ENCODE assay signal across 1 cellular context in the genomic region with DNA sequence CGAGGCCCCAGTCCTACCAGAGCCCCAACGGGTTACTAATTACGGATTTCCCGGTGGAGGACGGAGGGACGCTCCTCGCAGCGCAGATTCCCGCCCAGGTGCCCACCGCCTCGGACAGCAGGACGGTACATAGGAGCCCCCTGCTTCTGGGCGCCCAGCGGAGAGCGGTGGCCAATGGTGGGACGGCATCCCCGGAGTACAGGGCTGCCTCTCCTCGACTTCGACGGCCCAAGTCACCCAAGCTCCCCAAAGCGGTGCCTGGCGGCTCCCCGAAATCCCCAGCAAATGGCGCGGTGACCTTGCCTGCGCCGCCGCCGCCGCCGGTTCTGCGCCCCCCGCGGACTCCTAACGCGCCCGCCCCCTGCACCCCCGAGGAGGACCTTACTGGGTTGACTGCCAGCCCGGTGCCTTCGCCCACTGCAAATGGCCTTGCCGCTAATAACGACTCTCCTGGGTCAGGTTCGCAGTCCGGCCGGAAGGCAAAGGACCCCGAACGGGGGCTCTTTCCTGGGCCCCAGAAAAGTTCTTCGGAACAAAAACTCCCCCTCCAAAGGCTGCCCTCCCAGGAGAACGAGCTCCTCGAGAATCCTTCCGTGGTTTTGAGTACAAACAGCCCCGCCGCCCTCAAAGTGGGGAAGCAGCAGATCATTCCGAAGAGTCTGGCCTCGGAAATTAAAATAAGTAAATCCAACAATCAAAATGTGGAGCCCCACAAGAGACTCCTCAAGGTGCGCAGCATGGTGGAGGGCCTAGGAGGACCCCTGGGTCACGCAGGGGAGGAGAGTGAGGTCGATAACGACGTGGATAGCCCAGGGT.
TF ChIP-seq lines count a peak whose summit lies in the region.

No MANE protein-coding gene starts in this region.

TF ChIP-seq in HEK293, 187 proteins besides CTCF, POLR2A, EP300 and RAD21 (continued from another document and continues in another):
- TF ChIP-seq, protein P1, sequence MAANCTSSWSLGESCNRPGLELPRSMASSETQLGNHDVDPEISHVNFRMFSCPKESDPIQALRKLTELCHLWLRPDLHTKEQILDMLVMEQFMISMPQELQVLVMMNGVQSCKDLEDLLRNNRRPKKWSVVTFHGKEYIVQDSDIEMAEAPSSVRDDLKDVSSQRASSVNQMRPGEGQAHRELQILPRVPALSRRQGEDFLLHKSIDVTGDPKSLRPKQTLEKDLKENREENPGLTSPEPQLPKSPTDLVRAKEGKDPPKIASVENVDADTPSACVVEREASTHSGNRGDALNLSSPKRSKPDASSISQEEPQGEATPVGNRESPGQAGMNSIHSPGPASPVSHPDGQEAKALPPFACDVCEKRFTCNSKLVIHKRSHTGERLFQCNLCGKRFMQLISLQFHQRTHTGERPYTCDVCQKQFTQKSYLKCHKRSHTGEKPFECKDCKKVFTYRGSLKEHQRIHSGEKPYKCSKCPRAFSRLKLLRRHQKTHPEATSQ (tag by site-specific recombination; IDR thresholded peaks at IDR 0.05) = no peak
- peak; percentile 89 for TF ChIP-seq ZNF335 (tag by site-specific recombination; conservative IDR thresholded peaks at IDR 0.05)
- TF ChIP-seq ZBTB20 (tag by site-specific recombination; IDR thresholded peaks at IDR 0.05) = peak; percentile 69; the same call in 1 of the 2 replicates
- TF ChIP-seq, protein P2, sequence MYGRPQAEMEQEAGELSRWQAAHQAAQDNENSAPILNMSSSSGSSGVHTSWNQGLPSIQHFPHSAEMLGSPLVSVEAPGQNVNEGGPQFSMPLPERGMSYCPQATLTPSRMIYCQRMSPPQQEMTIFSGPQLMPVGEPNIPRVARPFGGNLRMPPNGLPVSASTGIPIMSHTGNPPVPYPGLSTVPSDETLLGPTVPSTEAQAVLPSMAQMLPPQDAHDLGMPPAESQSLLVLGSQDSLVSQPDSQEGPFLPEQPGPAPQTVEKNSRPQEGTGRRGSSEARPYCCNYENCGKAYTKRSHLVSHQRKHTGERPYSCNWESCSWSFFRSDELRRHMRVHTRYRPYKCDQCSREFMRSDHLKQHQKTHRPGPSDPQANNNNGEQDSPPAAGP (tag by site-specific recombination; IDR thresholded peaks at IDR 0.05) = no peak
- TF ChIP-seq ZNF530 (tag by site-specific recombination; IDR thresholded peaks at IDR 0.05; ENCODE audit: low read depth) = no peak
- TF ChIP-seq, protein P3, sequence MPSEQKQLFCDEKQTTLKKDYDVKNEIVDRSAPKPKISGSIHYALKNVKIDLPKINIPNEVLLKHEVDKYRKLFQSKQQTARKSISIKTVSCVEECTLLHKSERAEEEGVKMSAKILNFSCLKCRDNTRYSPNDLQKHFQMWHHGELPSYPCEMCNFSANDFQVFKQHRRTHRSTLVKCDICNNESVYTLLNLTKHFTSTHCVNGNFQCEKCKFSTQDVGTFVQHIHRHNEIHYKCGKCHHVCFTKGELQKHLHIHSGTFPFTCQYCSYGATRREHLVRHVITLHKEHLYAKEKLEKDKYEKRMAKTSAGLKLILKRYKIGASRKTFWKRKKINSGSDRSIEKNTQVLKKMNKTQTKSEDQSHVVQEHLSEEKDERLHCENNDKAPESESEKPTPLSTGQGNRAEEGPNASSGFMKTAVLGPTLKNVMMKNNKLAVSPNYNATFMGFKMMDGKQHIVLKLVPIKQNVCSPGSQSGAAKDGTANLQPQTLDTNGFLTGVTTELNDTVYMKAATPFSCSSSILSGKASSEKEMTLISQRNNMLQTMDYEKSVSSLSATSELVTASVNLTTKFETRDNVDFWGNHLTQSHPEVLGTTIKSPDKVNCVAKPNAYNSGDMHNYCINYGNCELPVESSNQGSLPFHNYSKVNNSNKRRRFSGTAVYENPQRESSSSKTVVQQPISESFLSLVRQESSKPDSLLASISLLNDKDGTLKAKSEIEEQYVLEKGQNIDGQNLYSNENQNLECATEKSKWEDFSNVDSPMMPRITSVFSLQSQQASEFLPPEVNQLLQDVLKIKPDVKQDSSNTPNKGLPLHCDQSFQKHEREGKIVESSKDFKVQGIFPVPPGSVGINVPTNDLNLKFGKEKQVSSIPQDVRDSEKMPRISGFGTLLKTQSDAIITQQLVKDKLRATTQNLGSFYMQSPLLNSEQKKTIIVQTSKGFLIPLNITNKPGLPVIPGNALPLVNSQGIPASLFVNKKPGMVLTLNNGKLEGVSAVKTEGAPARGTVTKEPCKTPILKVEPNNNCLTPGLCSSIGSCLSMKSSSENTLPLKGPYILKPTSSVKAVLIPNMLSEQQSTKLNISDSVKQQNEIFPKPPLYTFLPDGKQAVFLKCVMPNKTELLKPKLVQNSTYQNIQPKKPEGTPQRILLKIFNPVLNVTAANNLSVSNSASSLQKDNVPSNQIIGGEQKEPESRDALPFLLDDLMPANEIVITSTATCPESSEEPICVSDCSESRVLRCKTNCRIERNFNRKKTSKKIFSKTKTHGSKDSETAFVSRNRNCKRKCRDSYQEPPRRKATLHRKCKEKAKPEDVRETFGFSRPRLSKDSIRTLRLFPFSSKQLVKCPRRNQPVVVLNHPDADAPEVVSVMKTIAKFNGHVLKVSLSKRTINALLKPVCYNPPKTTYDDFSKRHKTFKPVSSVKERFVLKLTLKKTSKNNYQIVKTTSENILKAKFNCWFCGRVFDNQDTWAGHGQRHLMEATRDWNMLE (tag by site-specific recombination; conservative IDR thresholded peaks at IDR 0.05; ENCODE audit: low read depth) = no peak
- TF ChIP-seq ZNF843 (tag by site-specific recombination; IDR thresholded peaks at IDR 0.05) = no peak
- TF ChIP-seq TRIM28 (IDR thresholded peaks at IDR 0.05; ENCODE audit: borderline replicate concordance, low read length) = no peak
- TF ChIP-seq, protein P4, sequence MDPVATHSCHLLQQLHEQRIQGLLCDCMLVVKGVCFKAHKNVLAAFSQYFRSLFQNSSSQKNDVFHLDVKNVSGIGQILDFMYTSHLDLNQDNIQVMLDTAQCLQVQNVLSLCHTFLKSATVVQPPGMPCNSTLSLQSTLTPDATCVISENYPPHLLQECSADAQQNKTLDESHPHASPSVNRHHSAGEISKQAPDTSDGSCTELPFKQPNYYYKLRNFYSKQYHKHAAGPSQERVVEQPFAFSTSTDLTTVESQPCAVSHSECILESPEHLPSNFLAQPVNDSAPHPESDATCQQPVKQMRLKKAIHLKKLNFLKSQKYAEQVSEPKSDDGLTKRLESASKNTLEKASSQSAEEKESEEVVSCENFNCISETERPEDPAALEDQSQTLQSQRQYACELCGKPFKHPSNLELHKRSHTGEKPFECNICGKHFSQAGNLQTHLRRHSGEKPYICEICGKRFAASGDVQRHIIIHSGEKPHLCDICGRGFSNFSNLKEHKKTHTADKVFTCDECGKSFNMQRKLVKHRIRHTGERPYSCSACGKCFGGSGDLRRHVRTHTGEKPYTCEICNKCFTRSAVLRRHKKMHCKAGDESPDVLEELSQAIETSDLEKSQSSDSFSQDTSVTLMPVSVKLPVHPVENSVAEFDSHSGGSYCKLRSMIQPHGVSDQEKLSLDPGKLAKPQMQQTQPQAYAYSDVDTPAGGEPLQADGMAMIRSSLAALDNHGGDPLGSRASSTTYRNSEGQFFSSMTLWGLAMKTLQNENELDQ (tag by site-specific recombination; IDR thresholded peaks at IDR 0.05; ENCODE audit: low read depth) = no peak
- TF ChIP-seq, protein P5, sequence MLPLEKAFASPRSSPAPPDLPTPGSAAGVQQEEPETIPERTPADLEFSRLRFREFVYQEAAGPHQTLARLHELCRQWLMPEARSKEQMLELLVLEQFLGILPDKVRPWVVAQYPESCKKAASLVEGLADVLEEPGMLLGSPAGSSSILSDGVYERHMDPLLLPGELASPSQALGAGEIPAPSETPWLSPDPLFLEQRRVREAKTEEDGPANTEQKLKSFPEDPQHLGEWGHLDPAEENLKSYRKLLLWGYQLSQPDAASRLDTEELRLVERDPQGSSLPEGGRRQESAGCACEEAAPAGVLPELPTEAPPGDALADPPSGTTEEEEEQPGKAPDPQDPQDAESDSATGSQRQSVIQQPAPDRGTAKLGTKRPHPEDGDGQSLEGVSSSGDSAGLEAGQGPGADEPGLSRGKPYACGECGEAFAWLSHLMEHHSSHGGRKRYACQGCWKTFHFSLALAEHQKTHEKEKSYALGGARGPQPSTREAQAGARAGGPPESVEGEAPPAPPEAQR (tag by site-specific recombination; IDR thresholded peaks at IDR 0.05) = no peak
- TF ChIP-seq TCF7L2 (IDR thresholded peaks at IDR 0.05; ENCODE audit: borderline replicate concordance, low read depth, low read length) = no peak
- TF ChIP-seq, protein P6, sequence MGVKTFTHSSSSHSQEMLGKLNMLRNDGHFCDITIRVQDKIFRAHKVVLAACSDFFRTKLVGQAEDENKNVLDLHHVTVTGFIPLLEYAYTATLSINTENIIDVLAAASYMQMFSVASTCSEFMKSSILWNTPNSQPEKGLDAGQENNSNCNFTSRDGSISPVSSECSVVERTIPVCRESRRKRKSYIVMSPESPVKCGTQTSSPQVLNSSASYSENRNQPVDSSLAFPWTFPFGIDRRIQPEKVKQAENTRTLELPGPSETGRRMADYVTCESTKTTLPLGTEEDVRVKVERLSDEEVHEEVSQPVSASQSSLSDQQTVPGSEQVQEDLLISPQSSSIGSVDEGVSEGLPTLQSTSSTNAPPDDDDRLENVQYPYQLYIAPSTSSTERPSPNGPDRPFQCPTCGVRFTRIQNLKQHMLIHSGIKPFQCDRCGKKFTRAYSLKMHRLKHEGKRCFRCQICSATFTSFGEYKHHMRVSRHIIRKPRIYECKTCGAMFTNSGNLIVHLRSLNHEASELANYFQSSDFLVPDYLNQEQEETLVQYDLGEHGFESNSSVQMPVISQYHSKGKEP (tag by site-specific recombination; IDR thresholded peaks at IDR 0.05) = no peak
- TF ChIP-seq YY1 (tag by site-specific recombination; IDR thresholded peaks at IDR 0.05) = no peak
- peak; percentile 49; the same call in 1 of the 2 replicates for TF ChIP-seq SP2 (tag by site-specific recombination; IDR thresholded peaks at IDR 0.05)
- TF ChIP-seq ZBTB21 (tag by site-specific recombination; IDR thresholded peaks at IDR 0.05) = no peak
- TF ChIP-seq, protein P7, sequence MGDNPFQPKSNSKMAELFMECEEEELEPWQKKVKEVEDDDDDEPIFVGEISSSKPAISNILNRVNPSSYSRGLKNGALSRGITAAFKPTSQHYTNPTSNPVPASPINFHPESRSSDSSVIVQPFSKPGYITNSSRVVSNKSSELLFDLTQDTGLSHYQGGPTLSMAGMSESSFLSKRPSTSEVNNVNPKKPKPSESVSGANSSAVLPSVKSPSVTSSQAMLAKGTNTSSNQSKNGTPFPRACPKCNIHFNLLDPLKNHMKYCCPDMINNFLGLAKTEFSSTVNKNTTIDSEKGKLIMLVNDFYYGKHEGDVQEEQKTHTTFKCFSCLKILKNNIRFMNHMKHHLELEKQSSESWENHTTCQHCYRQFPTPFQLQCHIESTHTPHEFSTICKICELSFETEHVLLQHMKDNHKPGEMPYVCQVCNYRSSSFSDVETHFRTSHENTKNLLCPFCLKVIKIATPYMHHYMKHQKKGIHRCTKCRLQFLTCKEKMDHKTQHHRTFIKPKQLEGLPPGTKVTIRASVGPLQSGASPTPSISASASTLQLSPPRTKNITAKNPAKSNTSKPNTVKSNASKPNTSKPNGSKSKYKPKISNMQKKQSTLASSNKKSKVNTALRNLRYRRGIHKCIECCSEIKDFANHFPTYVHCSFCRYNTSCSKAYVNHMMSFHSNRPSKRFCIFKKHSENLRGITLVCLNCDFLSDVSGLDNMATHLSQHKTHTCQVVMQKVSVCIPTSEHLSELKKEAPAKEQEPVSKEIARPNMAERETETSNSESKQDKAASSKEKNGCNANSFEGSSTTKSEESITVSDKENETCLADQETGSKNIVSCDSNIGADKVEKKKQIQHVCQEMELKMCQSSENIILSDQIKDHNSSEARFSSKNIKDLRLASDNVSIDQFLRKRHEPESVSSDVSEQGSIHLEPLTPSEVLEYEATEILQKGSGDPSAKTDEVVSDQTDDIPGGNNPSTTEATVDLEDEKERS (tag by site-specific recombination; IDR thresholded peaks at IDR 0.05) = no peak
- TF ChIP-seq, protein P8, sequence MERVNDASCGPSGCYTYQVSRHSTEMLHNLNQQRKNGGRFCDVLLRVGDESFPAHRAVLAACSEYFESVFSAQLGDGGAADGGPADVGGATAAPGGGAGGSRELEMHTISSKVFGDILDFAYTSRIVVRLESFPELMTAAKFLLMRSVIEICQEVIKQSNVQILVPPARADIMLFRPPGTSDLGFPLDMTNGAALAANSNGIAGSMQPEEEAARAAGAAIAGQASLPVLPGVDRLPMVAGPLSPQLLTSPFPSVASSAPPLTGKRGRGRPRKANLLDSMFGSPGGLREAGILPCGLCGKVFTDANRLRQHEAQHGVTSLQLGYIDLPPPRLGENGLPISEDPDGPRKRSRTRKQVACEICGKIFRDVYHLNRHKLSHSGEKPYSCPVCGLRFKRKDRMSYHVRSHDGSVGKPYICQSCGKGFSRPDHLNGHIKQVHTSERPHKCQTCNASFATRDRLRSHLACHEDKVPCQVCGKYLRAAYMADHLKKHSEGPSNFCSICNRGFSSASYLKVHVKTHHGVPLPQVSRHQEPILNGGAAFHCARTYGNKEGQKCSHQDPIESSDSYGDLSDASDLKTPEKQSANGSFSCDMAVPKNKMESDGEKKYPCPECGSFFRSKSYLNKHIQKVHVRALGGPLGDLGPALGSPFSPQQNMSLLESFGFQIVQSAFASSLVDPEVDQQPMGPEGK (tag by site-specific recombination; IDR thresholded peaks at IDR 0.05) = peak; percentile 12; the same call in 1 of the 2 replicates
- TF ChIP-seq ZNF426 (tag by site-specific recombination; IDR thresholded peaks at IDR 0.05) = no peak
- TF ChIP-seq FEZF1 (tag by site-specific recombination; IDR thresholded peaks at IDR 0.05) = no peak
- no peak for TF ChIP-seq ZNF311 (tag by site-specific recombination; IDR thresholded peaks at IDR 0.05; ENCODE audit: borderline replicate concordance)
- TF ChIP-seq ZNF558 (tag by site-specific recombination; IDR thresholded peaks at IDR 0.05) = no peak
- no peak for TF ChIP-seq ZIC2 (tag by site-specific recombination; IDR thresholded peaks at IDR 0.05)
- no peak for TF ChIP-seq ZSCAN16 (tag by site-specific recombination; IDR thresholded peaks at IDR 0.05)
- TF ChIP-seq, protein P9, sequence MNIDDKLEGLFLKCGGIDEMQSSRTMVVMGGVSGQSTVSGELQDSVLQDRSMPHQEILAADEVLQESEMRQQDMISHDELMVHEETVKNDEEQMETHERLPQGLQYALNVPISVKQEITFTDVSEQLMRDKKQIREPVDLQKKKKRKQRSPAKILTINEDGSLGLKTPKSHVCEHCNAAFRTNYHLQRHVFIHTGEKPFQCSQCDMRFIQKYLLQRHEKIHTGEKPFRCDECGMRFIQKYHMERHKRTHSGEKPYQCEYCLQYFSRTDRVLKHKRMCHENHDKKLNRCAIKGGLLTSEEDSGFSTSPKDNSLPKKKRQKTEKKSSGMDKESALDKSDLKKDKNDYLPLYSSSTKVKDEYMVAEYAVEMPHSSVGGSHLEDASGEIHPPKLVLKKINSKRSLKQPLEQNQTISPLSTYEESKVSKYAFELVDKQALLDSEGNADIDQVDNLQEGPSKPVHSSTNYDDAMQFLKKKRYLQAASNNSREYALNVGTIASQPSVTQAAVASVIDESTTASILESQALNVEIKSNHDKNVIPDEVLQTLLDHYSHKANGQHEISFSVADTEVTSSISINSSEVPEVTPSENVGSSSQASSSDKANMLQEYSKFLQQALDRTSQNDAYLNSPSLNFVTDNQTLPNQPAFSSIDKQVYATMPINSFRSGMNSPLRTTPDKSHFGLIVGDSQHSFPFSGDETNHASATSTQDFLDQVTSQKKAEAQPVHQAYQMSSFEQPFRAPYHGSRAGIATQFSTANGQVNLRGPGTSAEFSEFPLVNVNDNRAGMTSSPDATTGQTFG (tag by site-specific recombination; IDR thresholded peaks at IDR 0.05; ENCODE audit: borderline replicate concordance) = no peak
- TF ChIP-seq, protein P10, sequence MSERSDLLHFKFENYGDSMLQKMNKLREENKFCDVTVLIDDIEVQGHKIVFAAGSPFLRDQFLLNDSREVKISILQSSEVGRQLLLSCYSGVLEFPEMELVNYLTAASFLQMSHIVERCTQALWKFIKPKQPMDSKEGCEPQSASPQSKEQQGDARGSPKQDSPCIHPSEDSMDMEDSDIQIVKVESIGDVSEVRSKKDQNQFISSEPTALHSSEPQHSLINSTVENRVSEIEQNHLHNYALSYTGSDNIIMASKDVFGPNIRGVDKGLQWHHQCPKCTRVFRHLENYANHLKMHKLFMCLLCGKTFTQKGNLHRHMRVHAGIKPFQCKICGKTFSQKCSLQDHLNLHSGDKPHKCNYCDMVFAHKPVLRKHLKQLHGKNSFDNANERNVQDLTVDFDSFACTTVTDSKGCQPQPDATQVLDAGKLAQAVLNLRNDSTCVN (tag by site-specific recombination; optimal IDR thresholded peaks at IDR 0.05) = no peak
- no peak for TF ChIP-seq ZNF747 (tag by site-specific recombination; IDR thresholded peaks at IDR 0.05)
